12 cellular contexts compared by ENCODE assay signal in the genomic region with DNA sequence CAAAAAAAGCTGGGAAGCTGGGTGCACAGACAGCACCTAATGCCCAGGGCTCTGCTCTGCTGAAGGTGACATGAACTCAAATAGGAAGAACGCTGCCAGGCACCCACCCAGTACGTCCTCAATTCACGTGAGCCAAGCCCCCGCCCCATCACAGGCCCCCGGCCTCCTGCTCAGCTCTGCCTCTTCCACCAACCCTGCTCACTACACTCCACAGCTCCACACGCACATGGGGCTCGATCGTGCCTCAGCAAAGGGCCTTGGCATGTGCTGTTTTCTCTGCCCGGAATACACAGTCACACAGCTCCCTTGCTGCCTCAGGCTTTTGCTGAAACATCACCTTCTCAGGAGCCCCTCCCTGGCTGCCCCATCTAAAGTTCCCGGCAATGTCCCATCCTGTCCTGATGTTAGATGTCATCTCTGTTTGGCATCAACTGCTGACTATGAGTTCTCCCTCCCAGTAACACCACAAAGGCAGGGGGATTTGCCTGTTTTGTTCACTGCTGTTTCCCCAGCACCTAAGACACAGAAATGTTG. TPM values are rescaled to one million over a fixed set of nuclear protein-coding genes. Genes with fewer than 3 reads are reported as not detected.
DNase-seq lines count a peak whose midpoint lies in the region; ATAC-seq and TF ChIP-seq lines count a peak whose summit lies in the region.
"Had no signal": no experiment of that assay in that cellular context is flagged by ENCODE, and none has a peak within 500 bp of the region (broad histone marks: within the 10 kb centered on the region; RNA-seq: fewer than 3 reads in every experiment).

No MANE protein-coding gene starts in this region.

- H3K18ac ChIP-seq in mesendoderm (ENCODE audit: low read length) = no peak overlapping the region

- H3K9me3 Mint-ChIP-seq in CD14-positive monocyte = peaks cover 0 to 6% (median 0%) of the 10 kb centered on the region in 7 donors
- H3K9me3 Mint-ChIP-seq in activated T-helper 1 cell treated with anti-CD3 and anti-CD28 coated beads, Interleukin-12 subunit alpha, Interleukin-12 subunit beta, Interleukin-2, Interleukin-4 antibody, amounts not matched to agents 30 ng/mL and 10 ng/mL and 1 ng/mL, durations not matched to agents 14 hours and 24 hours and 36 hours = no peaks in the 10 kb centered on the region

- H2BK5ac ChIP-seq in mesendoderm (ENCODE audit: low read length) = no peak overlapping the region

- H3K27me3 Mint-ChIP-seq in CD14-positive monocyte (ENCODE audit: low read depth in 3 of 3) = peaks cover 0 to 2% (median 2%) of the 10 kb centered on the region in 3 donors
- no peaks in the 10 kb centered on the region for H3K27me3 Mint-ChIP-seq in activated T-helper 1 cell treated with anti-CD3 and anti-CD28 coated beads, Interleukin-12 subunit alpha, Interleukin-12 subunit beta, Interleukin-2, Interleukin-4 antibody, amounts not matched to agents 30 ng/mL and 10 ng/mL and 1 ng/mL, durations not matched to agents 14 hours and 24 hours and 36 hours (ENCODE audit: insufficient read depth)

- H3K27me3 ChIP-seq in H7 (ENCODE audit: control insufficient read depth, insufficient read depth, low read length) (no peaks in the 10 kb centered on the region), mesendoderm (ENCODE audit: insufficient read depth, low read length, poor library complexity) (no peaks in the 10 kb centered on the region)

- H3K79me2 ChIP-seq in mesendoderm (ENCODE audit: control insufficient read depth, insufficient read depth, low read length) = peaks cover 28% of the 10 kb centered on the region

- no peak overlapping the region for H3K4ac ChIP-seq in mesendoderm (ENCODE audit: low read depth, low read length)

- H3K9ac ChIP-seq in mesendoderm (ENCODE audit: low read length) = no peak overlapping the region

- no peak overlapping the region for H3K27ac ChIP-seq in mesendoderm (ENCODE audit: low read depth, low read length)
- H3K27ac ChIP-seq: SK-N-MC had no signal

- no peak for DNase-seq in CD14-positive monocyte (ENCODE audit: low spot score)
- DNase-seq in H7 = peak; percentile 13
- DNase-seq in activated T-helper 1 cell treated with anti-CD3 and anti-CD28 coated beads, Interleukin-12 subunit alpha, Interleukin-12 subunit beta, Interleukin-2, Interleukin-4 antibody, amounts not matched to agents 30 ng/mL and 10 ng/mL and 1 ng/mL, durations not matched to agents 14 hours and 24 hours and 36 hours (ENCODE audit: low spot score) = no peak
- DNase-seq in mesendoderm = no peak
- no peak for DNase-seq in ureter (ENCODE audit: low spot score)
- DNase-seq in activated CD4-positive, CD25-positive, alpha-beta regulatory T cell treated with anti-CD3 and anti-CD28 coated beads, Interleukin-2, amount 50 U/mL, for 72 hours = no peak
- DNase-seq in stimulated activated CD4-positive, alpha-beta T cell treated with anti-CD3 and anti-CD28 coated beads, Interleukin-4, amount 100 ng/mL, for 4 hours = no peak
- DNase-seq: DMS 273 treated with DMSO at 0.1 percent for 48 hours, hippocampal formation had no signal

- peak overlapping the region; percentile 25 for H3K56ac ChIP-seq in mesendoderm (ENCODE audit: low read length)

- H3K4me3 Mint-ChIP-seq in CD14-positive monocyte = peak overlapping the region; percentile 88 to 90
- peak overlapping the region; percentile 91 for H3K4me3 Mint-ChIP-seq in activated T-helper 1 cell treated with anti-CD3 and anti-CD28 coated beads, Interleukin-12 subunit alpha, Interleukin-12 subunit beta, Interleukin-2, Interleukin-4 antibody, amounts not matched to agents 30 ng/mL and 10 ng/mL and 1 ng/mL, durations not matched to agents 14 hours and 24 hours and 36 hours

- H3K27ac Mint-ChIP-seq in CD14-positive monocyte = peak overlapping the region; percentile 90 to 98 (median 94)
- H3K27ac Mint-ChIP-seq in activated T-helper 1 cell treated with anti-CD3 and anti-CD28 coated beads, Interleukin-12 subunit alpha, Interleukin-12 subunit beta, Interleukin-2, Interleukin-4 antibody, amounts not matched to agents 30 ng/mL and 10 ng/mL and 1 ng/mL, durations not matched to agents 14 hours and 24 hours and 36 hours = peak overlapping the region; percentile 95

- H2BK120ac ChIP-seq in mesendoderm (ENCODE audit: low read depth, low read length) = no peak overlapping the region

- no peak for ATAC-seq in GM19023 (IDR thresholded peaks at IDR 0.05; ENCODE audit: unreplicated experiment)

- H3K4me3 ChIP-seq in H7 (ENCODE audit: insufficient read depth, low read depth, low read length) (no peak overlapping the region), mesendoderm (ENCODE audit: low read length) (no peak overlapping the region)

- H3K36me3 Mint-ChIP-seq in CD14-positive monocyte = peaks cover 37 to 45% of the 10 kb centered on the region in 2 donors
- peaks cover 40% of the 10 kb centered on the region for H3K36me3 Mint-ChIP-seq in activated T-helper 1 cell treated with anti-CD3 and anti-CD28 coated beads, Interleukin-12 subunit alpha, Interleukin-12 subunit beta, Interleukin-2, Interleukin-4 antibody, amounts not matched to agents 30 ng/mL and 10 ng/mL and 1 ng/mL, durations not matched to agents 14 hours and 24 hours and 36 hours (ENCODE audit: low read depth)

- intact Hi-C loops in CD14-positive monocyte (cut with micrococcal nuclease) = loop anchor here in 1 of 2 donors (5.0 to 10.0 kb wide), 2 partner anchors 244 to 1846 kb away; a partner anchor contains a TSS
- intact Hi-C loops in activated T-helper 1 cell treated with anti-CD3 and anti-CD28 coated beads, Interleukin-12 subunit alpha, Interleukin-12 subunit beta, Interleukin-2, Interleukin-4 antibody, amounts not matched to agents 30 ng/mL and 10 ng/mL and 1 ng/mL, durations not matched to agents 14 hours and 24 hours and 36 hours (cut with micrococcal nuclease) = loop anchor here (10.0 kb wide), 1 partner anchor 504 kb away; a partner anchor contains a TSS

- peaks cover 25% of the 10 kb centered on the region for H3K79me1 ChIP-seq in mesendoderm (ENCODE audit: low read length)

- H2BK15ac ChIP-seq in mesendoderm (replicated peaks; ENCODE audit: low read depth) = no peak overlapping the region

- H4K8ac ChIP-seq in mesendoderm (ENCODE audit: low read depth, low read length) = no peak overlapping the region

- H2AK5ac ChIP-seq in mesendoderm (ENCODE audit: low read length) = no peak overlapping the region

- no CpG with 5 or more reads among the region's 10 CpGs for WGBS in mesendoderm (ENCODE audit: extremely low coverage, insufficient coverage, low lambda C conversion rate)

- peaks cover 22% of the 10 kb centered on the region for H3K4me1 Mint-ChIP-seq in CD14-positive monocyte
- H3K4me1 Mint-ChIP-seq in activated T-helper 1 cell treated with anti-CD3 and anti-CD28 coated beads, Interleukin-12 subunit alpha, Interleukin-12 subunit beta, Interleukin-2, Interleukin-4 antibody, amounts not matched to agents 30 ng/mL and 10 ng/mL and 1 ng/mL, durations not matched to agents 14 hours and 24 hours and 36 hours (ENCODE audit: low read depth) = peaks cover 21% of the 10 kb centered on the region

- no peak for TF ChIP-seq CTCF in CD14-positive monocyte (IDR thresholded peaks at IDR 0.05)

- H4K5ac ChIP-seq in mesendoderm (ENCODE audit: low read length) = no peak overlapping the region

- H3K23ac ChIP-seq in mesendoderm (ENCODE audit: low read length) = no peak overlapping the region

- no peak overlapping the region for H3K4me2 ChIP-seq in mesendoderm (ENCODE audit: low read length)

- H3K4me1 ChIP-seq in mesendoderm (ENCODE audit: control insufficient read depth, low read depth, low read length) = peaks cover 4% of the 10 kb centered on the region

- peaks cover 37% of the 10 kb centered on the region for H3K36me3 ChIP-seq in H7 (replicated peaks; ENCODE audit: control insufficient read depth, insufficient read depth, low read length)
- peaks cover 18% of the 10 kb centered on the region for H3K36me3 ChIP-seq in mesendoderm (ENCODE audit: control insufficient read depth, insufficient read depth, low read length)

RNA-seq across cellular contexts. Expression of a gene that starts 2.3 kb away (rescaled TPM):
- 10 to 100 TPM; 16.9 to 21.9 TPM for polyA plus RNA-seq in CD14-positive monocyte
- total RNA-seq in H7 (2014; rRNA removed; shearing (Covaris generic)) = 36.2 and 40.6 TPM in 2 replicates
- 101 and 104 TPM in 2 replicates for total RNA-seq in activated T-helper 1 cell treated with anti-CD3 and anti-CD28 coated beads, Interleukin-12 subunit alpha, Interleukin-12 subunit beta, Interleukin-2, Interleukin-4 antibody, amounts not matched to agents 30 ng/mL and 10 ng/mL and 1 ng/mL, durations not matched to agents 14 hours and 24 hours and 36 hours
- 37.8 TPM for polyA plus RNA-seq in mesendoderm (2013, experiment 1 of 2)
- 36.4 TPM for polyA plus RNA-seq in mesendoderm (2013, experiment 2 of 2)
- 74.9 TPM for total RNA-seq in ureter

RNA-seq across cellular contexts. Expression of a gene that starts 7.4 kb away (rescaled TPM):
- 1 to 10 TPM; 5.5 to 8.4 TPM for polyA plus RNA-seq in CD14-positive monocyte
- 24.1 and 24.9 TPM in 2 replicates for total RNA-seq in H7 (2014; rRNA removed; shearing (Covaris generic))
- 48.2 and 54.9 TPM in 2 replicates for total RNA-seq in activated T-helper 1 cell treated with anti-CD3 and anti-CD28 coated beads, Interleukin-12 subunit alpha, Interleukin-12 subunit beta, Interleukin-2, Interleukin-4 antibody, amounts not matched to agents 30 ng/mL and 10 ng/mL and 1 ng/mL, durations not matched to agents 14 hours and 24 hours and 36 hours
- 38.5 TPM for polyA plus RNA-seq in mesendoderm (2013, experiment 1 of 2)
- 35.3 TPM for polyA plus RNA-seq in mesendoderm (2013, experiment 2 of 2)
- total RNA-seq in ureter = 13.8 TPM

RNA-seq across cellular contexts. Expression of a gene that starts 17.8 kb away (rescaled TPM):
- polyA plus RNA-seq in CD14-positive monocyte = 10 to 100 TPM; 41.4 to 75.1 TPM
- 6.6 and 6.7 TPM in 2 replicates for total RNA-seq in H7 (2014; rRNA removed; shearing (Covaris generic))
- total RNA-seq in activated T-helper 1 cell treated with anti-CD3 and anti-CD28 coated beads, Interleukin-12 subunit alpha, Interleukin-12 subunit beta, Interleukin-2, Interleukin-4 antibody, amounts not matched to agents 30 ng/mL and 10 ng/mL and 1 ng/mL, durations not matched to agents 14 hours and 24 hours and 36 hours = 67.8 and 71.6 TPM in 2 replicates
- 10.4 TPM for polyA plus RNA-seq in mesendoderm (2013, experiment 1 of 2)
- 10.4 TPM for polyA plus RNA-seq in mesendoderm (2013, experiment 2 of 2)
- 25.0 TPM for total RNA-seq in ureter

RNA-seq across cellular contexts. Expression of a gene that starts 33.2 kb away (rescaled TPM):
- 1 to 10 TPM; 1.9 to 2.2 TPM for polyA plus RNA-seq in CD14-positive monocyte
- total RNA-seq in H7 (2014; rRNA removed; shearing (Covaris generic)) = 44.0 and 45.0 TPM in 2 replicates
- 25.8 and 27.4 TPM in 2 replicates for total RNA-seq in activated T-helper 1 cell treated with anti-CD3 and anti-CD28 coated beads, Interleukin-12 subunit alpha, Interleukin-12 subunit beta, Interleukin-2, Interleukin-4 antibody, amounts not matched to agents 30 ng/mL and 10 ng/mL and 1 ng/mL, durations not matched to agents 14 hours and 24 hours and 36 hours
- polyA plus RNA-seq in mesendoderm (2013, experiment 1 of 2) = 47.8 TPM
- polyA plus RNA-seq in mesendoderm (2013, experiment 2 of 2) = 47.7 TPM
- total RNA-seq in ureter = 28.6 TPM

RNA-seq across cellular contexts. Expression of a gene that starts 42.7 kb away (rescaled TPM):
- polyA plus RNA-seq in CD14-positive monocyte = not detected
- total RNA-seq in H7 (2014; rRNA removed; shearing (Covaris generic)) = 0.94 and 2.7 TPM in 2 replicates
- 28.0 and 29.6 TPM in 2 replicates for total RNA-seq in activated T-helper 1 cell treated with anti-CD3 and anti-CD28 coated beads, Interleukin-12 subunit alpha, Interleukin-12 subunit beta, Interleukin-2, Interleukin-4 antibody, amounts not matched to agents 30 ng/mL and 10 ng/mL and 1 ng/mL, durations not matched to agents 14 hours and 24 hours and 36 hours
- 1.0 TPM for polyA plus RNA-seq in mesendoderm (2013, experiment 1 of 2)
- polyA plus RNA-seq in mesendoderm (2013, experiment 2 of 2) = 1.2 TPM
- 12.7 TPM for total RNA-seq in ureter
- total RNA-seq: dermis microvascular lymphatic vessel endothelial cell had no signal
